ENCODE assay signal across 1 cellular context in the genomic region with DNA sequence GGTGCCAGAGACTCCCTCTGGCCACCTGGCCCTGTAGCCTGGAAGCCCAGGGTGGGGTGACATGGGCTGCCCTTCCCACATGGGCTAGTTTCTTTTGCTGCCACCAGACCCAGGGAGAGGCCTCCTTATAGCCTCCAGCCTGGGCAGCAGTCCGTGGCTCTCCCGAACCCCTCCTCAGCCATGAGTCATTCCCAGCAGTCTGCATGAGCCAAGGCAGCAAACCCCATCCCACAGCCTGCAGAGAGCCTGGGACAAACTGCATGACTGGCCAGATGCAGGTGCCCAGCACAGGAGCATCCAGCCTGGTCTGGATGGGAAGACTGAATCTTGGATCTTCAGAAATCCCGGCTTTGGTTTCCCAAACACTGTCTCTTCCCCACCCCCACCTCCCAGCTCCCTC.
TF ChIP-seq lines count a peak whose summit lies in the region.

No MANE protein-coding gene starts in this region.

TF ChIP-seq in HCT116, 20 proteins besides CTCF, POLR2A, EP300 and RAD21 (continued from another document):
- TF ChIP-seq REST (IDR thresholded peaks at IDR 0.05; ENCODE audit: low read depth) = no peak
- no peak for TF ChIP-seq ZNF274 (IDR thresholded peaks at IDR 0.05; ENCODE audit: low read depth, low read length)
- no peak for TF ChIP-seq EZH2phosphoT487 (IDR thresholded peaks at IDR 0.05; ENCODE audit: borderline replicate concordance)
- no peak for TF ChIP-seq POLR2AphosphoS5 (IDR thresholded peaks at IDR 0.05; ENCODE audit: low read depth, low read length)
- no peak for TF ChIP-seq FOSL1 (IDR thresholded peaks at IDR 0.05; ENCODE audit: low read depth)
- TF ChIP-seq ZBTB33 (IDR thresholded peaks at IDR 0.05; ENCODE audit: extremely low read depth, insufficient replicate concordance, low read length) = no peak
- no peak for TF ChIP-seq EZH2 (IDR thresholded peaks at IDR 0.05)
- no peak for TF ChIP-seq CEBPB (IDR thresholded peaks at IDR 0.05; ENCODE audit: low read depth)
- TF ChIP-seq TCF7L2 (IDR thresholded peaks at IDR 0.05; ENCODE audit: borderline replicate concordance, extremely low read depth, insufficient read depth, insufficient read length) = no peak
- TF ChIP-seq ZFX (IDR thresholded peaks at IDR 0.05) = no peak
